Comparison of ENCODE assay signal across 15 cellular contexts in the genomic region with DNA sequence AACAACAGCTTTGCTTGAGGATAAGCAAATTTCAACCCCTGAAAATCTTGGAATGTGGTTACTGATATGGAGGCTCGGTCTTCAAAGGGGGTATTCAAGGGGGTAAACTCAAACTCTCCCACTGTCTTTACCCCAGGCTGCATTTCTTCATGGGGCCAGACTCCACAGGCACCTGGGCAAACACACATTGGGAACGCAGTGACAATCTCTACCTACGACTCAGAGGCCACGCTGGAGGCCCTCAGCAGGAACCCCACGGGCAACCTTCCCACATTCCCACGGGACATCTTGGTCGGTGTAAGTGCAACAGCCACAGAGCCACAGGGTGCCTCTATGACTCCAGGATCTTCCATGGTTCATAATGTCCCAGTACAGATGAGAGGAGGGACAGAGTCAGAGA. TPM values are rescaled to one million over a fixed set of nuclear protein-coding genes. Genes with fewer than 3 reads are reported as not detected.
DNase-seq lines count a peak whose midpoint lies in the region; ATAC-seq and TF ChIP-seq lines count a peak whose summit lies in the region.
"Had no signal": no experiment of that assay in that cellular context is flagged by ENCODE, and none has a peak within 500 bp of the region (broad histone marks: within the 10 kb centered on the region; RNA-seq: fewer than 3 reads in every experiment).

No MANE protein-coding gene starts in this region.

- H4K8ac ChIP-seq in mesendoderm (ENCODE audit: low read depth, low read length) = no peak overlapping the region

- peaks cover 20% of the 10 kb centered on the region for H3K79me2 ChIP-seq in mesendoderm (ENCODE audit: control insufficient read depth, insufficient read depth, low read length)

- TF ChIP-seq EP300 in suprapubic skin (IDR thresholded peaks at IDR 0.05) = no peak

- peak overlapping the region; percentile 59 for H3K56ac ChIP-seq in mesendoderm (ENCODE audit: low read length)

- H2BK5ac ChIP-seq in mesendoderm (ENCODE audit: low read length) = no peak overlapping the region

- H3K27ac ChIP-seq in CD4-positive, alpha-beta T cell (ENCODE audit: low read depth, low read length) = no peak overlapping the region
- H3K27ac ChIP-seq in HEK293 (ENCODE audit: extremely low read depth, low read depth, low read length) (no peak overlapping the region), mesendoderm (ENCODE audit: low read depth, low read length) (no peak overlapping the region), suprapubic skin (no peak overlapping the region), ascending aorta (no peak overlapping the region)
- H3K27ac ChIP-seq: adrenal gland, esophagus muscularis mucosa, sigmoid colon had no signal

- no peaks in the 10 kb centered on the region for H3K9me3 Mint-ChIP-seq in CD4-positive, alpha-beta T cell

- H2AK5ac ChIP-seq in mesendoderm (ENCODE audit: low read length) = no peak overlapping the region

- peaks cover 31% of the 10 kb centered on the region for H3K4me1 Mint-ChIP-seq in CD4-positive, alpha-beta T cell (ENCODE audit: low read depth)
- peaks cover 34% of the 10 kb centered on the region for H3K4me1 Mint-ChIP-seq in T-helper 17 cell

- no peak overlapping the region for H3K9ac ChIP-seq in mesendoderm (ENCODE audit: low read length)

- peaks cover 10% of the 10 kb centered on the region for H3K79me1 ChIP-seq in mesendoderm (ENCODE audit: low read length)

- no peak overlapping the region for H2BK120ac ChIP-seq in mesendoderm (ENCODE audit: low read depth, low read length)

- no peak overlapping the region for H4K5ac ChIP-seq in mesendoderm (ENCODE audit: low read length)

- H3K4ac ChIP-seq in mesendoderm (ENCODE audit: low read depth, low read length) = no peak overlapping the region

- no peak overlapping the region for H3K18ac ChIP-seq in mesendoderm (ENCODE audit: low read length)

- H2BK15ac ChIP-seq in mesendoderm (replicated peaks; ENCODE audit: low read depth) = no peak overlapping the region

- H3K4me3 ChIP-seq in HEK293 (ENCODE audit: low read depth, low read length) (no peak overlapping the region), mesendoderm (ENCODE audit: low read length) (no peak overlapping the region), suprapubic skin (no peak overlapping the region), ascending aorta (no peak overlapping the region)
- H3K4me3 ChIP-seq: adrenal gland, esophagus muscularis mucosa, sigmoid colon had no signal

- H3K36me3 ChIP-seq in HEK293 (ENCODE audit: control insufficient read depth in 2 of 2, insufficient read depth in 1 of 2, low read length in 2 of 2) (no peaks in the 10 kb centered on the region), mesendoderm (ENCODE audit: control insufficient read depth, insufficient read depth, low read length) (peaks cover 2% of the 10 kb centered on the region), suprapubic skin (no peaks in the 10 kb centered on the region), ascending aorta (no peaks in the 10 kb centered on the region)
- H3K36me3 ChIP-seq: adrenal gland, sigmoid colon had no signal

- no peak overlapping the region for H3K23ac ChIP-seq in mesendoderm (ENCODE audit: low read length)

- no peak for TF ChIP-seq POLR2A in suprapubic skin (IDR thresholded peaks at IDR 0.05)

- POLR2A ChIA-PET in CD4-positive, alpha-beta T cell (lab: Charles Lee) = interaction anchor here (4.8 kb wide), 1 partner anchor 89 kb away, joined by 114 read pairs; no protein-coding TSS in a partner anchor
- POLR2A ChIA-PET in HEK293 (lab: Yijun Ruan, JAX) = interaction anchor here (4.5 kb wide), 1 partner anchor 91 kb away, joined by 16 read pairs; no protein-coding TSS in a partner anchor

- H3K4me1 ChIP-seq in HEK293 (ENCODE audit: control insufficient read depth, insufficient read depth, low read length) (peaks cover 3% of the 10 kb centered on the region; the same call in 1 of the 2 replicates), mesendoderm (ENCODE audit: control insufficient read depth, low read depth, low read length) (peaks cover 8% of the 10 kb centered on the region), suprapubic skin (peaks cover 38% of the 10 kb centered on the region), ascending aorta (peaks cover 3 to 5% of the 10 kb centered on the region in 2 donors)

- no peak for DNase-seq in CD4-positive, alpha-beta T cell
- DNase-seq in T-helper 17 cell (no peak), mesendoderm (no peak), suprapubic skin (ENCODE audit: low spot score in 2 of 2) (no peak), ascending aorta (ENCODE audit: low spot score in 2 of 2) (no peak), NCI-H82 (lab: John Stamatoyannopoulos, UW) (no peak)
- DNase-seq: adrenal gland; GF-D8; sigmoid colon; stimulated activated CD4-positive, alpha-beta T cell treated with anti-CD3 and anti-CD28 coated beads, Interleukin-4, amount 100 ng/mL, for 4 hours had no signal

- intact Hi-C loops in CD4-positive, alpha-beta T cell (cut with DNase I, micrococcal nuclease) = loop anchor here (5.0 to 10.0 kb wide), 6 partner anchors 103 to 1839 kb away; a partner anchor contains a TSS
- intact Hi-C loops in ascending aorta (cut with DNase I) = loop anchor here (5.0 to 10.0 kb wide), 4 partner anchors 162 to 1842 kb away; a partner anchor contains a TSS

- H3K27me3 ChIP-seq in CD4-positive, alpha-beta T cell (ENCODE audit: control insufficient read depth, insufficient read depth, low read length) = no peaks in the 10 kb centered on the region
- H3K27me3 ChIP-seq in mesendoderm (ENCODE audit: insufficient read depth, low read length, poor library complexity) = no peaks in the 10 kb centered on the region
- H3K27me3 ChIP-seq in suprapubic skin = no peaks in the 10 kb centered on the region
- H3K27me3 ChIP-seq in ascending aorta = no peaks in the 10 kb centered on the region
- H3K27me3 ChIP-seq: adrenal gland, sigmoid colon had no signal

- H3K9me3 ChIP-seq in CD4-positive, alpha-beta T cell (ENCODE audit: control insufficient read depth, low read length) = no peaks in the 10 kb centered on the region
- no peaks in the 10 kb centered on the region for H3K9me3 ChIP-seq in HEK293 (ENCODE audit: control insufficient read depth, insufficient read depth, low read depth, low read length)
- no peaks in the 10 kb centered on the region for H3K9me3 ChIP-seq in T-helper 17 cell (ENCODE audit: control insufficient read depth, low read length, poor library complexity, severe bottlenecking)
- H3K9me3 ChIP-seq in suprapubic skin = no peaks in the 10 kb centered on the region
- no peaks in the 10 kb centered on the region for H3K9me3 ChIP-seq in ascending aorta
- H3K9me3 ChIP-seq: adrenal gland, esophagus muscularis mucosa, sigmoid colon had no signal

- no peak for ATAC-seq in CD4-positive, alpha-beta T cell (ENCODE audit: poor library complexity)
- no peak for ATAC-seq in T-helper 17 cell
- ATAC-seq in HG02981 (IDR thresholded peaks at IDR 0.05; ENCODE audit: unreplicated experiment) = no peak
- ATAC-seq: Right ventricle myocardium inferior; stimulated activated memory B cell treated with anti-CD40 and anti-IgM and Interleukin-4, amounts not matched to agents 10 μg/mL and 1 μg/mL and 100 μg/mL, for 72 hours had no signal

- CTCF ChIA-PET in CD4-positive, alpha-beta T cell (lab: Charles Lee) = interaction anchor here (6.7 kb wide), 1 partner anchor 49 kb away, joined by 57 read pairs; no protein-coding TSS in a partner anchor
- CTCF ChIA-PET in HEK293 (lab: Yijun Ruan, JAX) = interaction anchor here (0.5 to 1.9 kb wide), 3 partner anchors 50 to 369 kb away, joined by 3 to 4 read pairs (median 4); no protein-coding TSS in a partner anchor

- no peak for TF ChIP-seq CTCF in CD4-positive, alpha-beta T cell (IDR thresholded peaks at IDR 0.05)
- TF ChIP-seq CTCF in HEK293 (tag by site-specific recombination; IDR thresholded peaks at IDR 0.05) = no peak
- TF ChIP-seq CTCF in suprapubic skin (IDR thresholded peaks at IDR 0.05) = no peak
- TF ChIP-seq CTCF in ascending aorta (IDR thresholded peaks at IDR 0.05) = no peak

- H3K4me3 Mint-ChIP-seq in CD4-positive, alpha-beta T cell = peak overlapping the region; percentile 83
- no peak overlapping the region for H3K4me3 Mint-ChIP-seq in T-helper 17 cell

- no peak overlapping the region for H3K4me2 ChIP-seq in mesendoderm (ENCODE audit: low read length)

- H3K36me3 Mint-ChIP-seq in CD4-positive, alpha-beta T cell (ENCODE audit: low read depth) = peaks cover 17% of the 10 kb centered on the region
- H3K36me3 Mint-ChIP-seq in T-helper 17 cell (ENCODE audit: low read depth) = peaks cover 3% of the 10 kb centered on the region

- peak overlapping the region; percentile 86 for H3K27ac Mint-ChIP-seq in CD4-positive, alpha-beta T cell
- H3K27ac Mint-ChIP-seq in T-helper 17 cell = peak overlapping the region; percentile 91

- WGBS in mesendoderm (ENCODE audit: extremely low coverage, insufficient coverage, low lambda C conversion rate) = no CpG with 5 or more reads among the region's 7 CpGs
- WGBS in suprapubic skin = 87% methylated on average over 6 of the region's 7 CpGs

- H3K27me3 Mint-ChIP-seq in CD4-positive, alpha-beta T cell = peaks cover 4% of the 10 kb centered on the region
- peaks cover 15% of the 10 kb centered on the region for H3K27me3 Mint-ChIP-seq in T-helper 17 cell
- H3K27me3 Mint-ChIP-seq: stimulated activated memory B cell treated with anti-CD40 and anti-IgM and Interleukin-4, amounts not matched to agents 10 μg/mL and 1 μg/mL and 100 μg/mL, for 72 hours had no signal

TF ChIP-seq in HEK293, 187 proteins besides CTCF, POLR2A, EP300 and RAD21:
- no peak for TF ChIP-seq ZNF114 (tag by site-specific recombination; IDR thresholded peaks at IDR 0.05)
- 0 out of 2 replicates have a peak, but pooled peaks have one; percentile 14 for TF ChIP-seq IKZF3 (tag by site-specific recombination; IDR thresholded peaks at IDR 0.05)
- peak; percentile 93 for TF ChIP-seq ZIC2 (tag by site-specific recombination; IDR thresholded peaks at IDR 0.05)
- TF ChIP-seq ZNF341 (tag by site-specific recombination; IDR thresholded peaks at IDR 0.05; ENCODE audit: low read depth) = 0 out of 2 replicates have a peak, but pooled peaks have one; percentile 25
- TF ChIP-seq GLIS2 (tag by site-specific recombination; IDR thresholded peaks at IDR 0.05) = 0 out of 2 replicates have a peak, but pooled peaks have one; percentile 27
- TF ChIP-seq ZNF416 (tag by site-specific recombination; IDR thresholded peaks at IDR 0.05) = no peak
- TF ChIP-seq GLIS1 (tag by site-specific recombination; IDR thresholded peaks at IDR 0.05) = peak; percentile 84

RNA-seq across cellular contexts. Expression of a gene that starts 2.2 kb away (rescaled TPM):
- 10 to 100 TPM; 58.1 to 60.9 TPM for total RNA-seq in CD4-positive, alpha-beta T cell
- total RNA-seq in T-helper 17 cell (10 to 100 TPM; 53.3 to 55.1 TPM), suprapubic skin (100 to 1,000 TPM in 2 of 4 donors, 10 to 100 TPM in 2; 32.0 to 130 (median 95.3) TPM), ascending aorta (18.0 TPM)
- polyA plus RNA-seq in mesendoderm (2013, experiment 1 of 2) = 72.9 TPM
- 77.6 TPM for polyA plus RNA-seq in mesendoderm (2013, experiment 2 of 2)
